7 cellular contexts compared by ENCODE assay signal in the genomic region with DNA sequence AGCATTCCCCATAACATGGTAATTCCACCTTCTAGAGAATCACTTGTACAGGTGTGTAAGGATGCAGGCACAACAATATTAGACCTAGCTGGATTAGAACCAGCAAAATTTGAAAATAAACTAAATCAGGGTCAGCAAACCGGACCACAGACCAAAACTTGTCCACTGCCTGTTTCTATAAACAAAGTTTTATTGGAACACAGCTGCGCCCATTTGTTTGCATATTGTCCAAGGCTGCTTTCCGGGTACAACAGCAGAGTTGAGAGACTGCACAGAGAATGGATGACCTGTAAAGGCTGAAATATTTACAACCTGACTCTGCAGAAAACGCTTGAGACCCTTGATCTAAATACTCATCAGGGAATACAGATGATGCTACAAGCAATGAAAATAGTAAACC.
"Had no signal": no experiment of that assay in that cellular context is flagged by ENCODE, and none has a peak within 500 bp of the region (broad histone marks: within the 10 kb centered on the region; RNA-seq: fewer than 3 reads in every experiment).

No MANE protein-coding gene starts in this region.

- FAIRE-seq: H54, HTR-8/SVneo had no signal

- DNase-seq: GM23248, GOT3, H9, HCEC 1CT, KG1 had no signal

- H3K9ac ChIP-seq: GM23248 had no signal

- H3K27ac ChIP-seq: GM23248 had no signal

- H2AFZ ChIP-seq: GM23248 had no signal

- H3K4me3 ChIP-seq: GM23248 had no signal
